Comparison of ENCODE assay signal across 10 cellular contexts in genomic region chr17:45411348-45412105, GRCh38. TPM values are rescaled to one million over a fixed set of nuclear protein-coding genes. Genes with fewer than 3 reads are reported as not detected.
A peak's percentile ranks its signal among the peaks of the same experiment; 100 is the strongest.
DNase-seq lines count a peak whose midpoint lies in the region; FAIRE-seq and TF ChIP-seq lines count a peak whose summit lies in the region.
"Had no signal": no experiment of that assay in that cellular context is flagged by ENCODE, and none has a peak within 500 bp of the region (broad histone marks: within the 10 kb centered on the region; RNA-seq: fewer than 3 reads in every experiment).

No MANE protein-coding gene starts in this region.

- TF ChIP-seq CTCF in Peyer's patch (IDR thresholded peaks at IDR 0.05): peak in 1 of 6 experiments; percentile 8
- TF ChIP-seq CTCF in prostate gland (IDR thresholded peaks at IDR 0.05): no peak
- no peak for TF ChIP-seq CTCF in osteocyte (IDR thresholded peaks at IDR 0.05)

- no peak overlapping the region for H2AK5ac ChIP-seq in trophoblast cell (ENCODE audit: low read length)

- intact Hi-C loops in prostate gland (cut with DNase I): no loop called here

- no peaks in the 10 kb centered on the region for H3K36me3 Mint-ChIP-seq in osteocyte (ENCODE audit: unreplicated experiment)

- no peak for DNase-seq in GM18507 (ENCODE audit: extremely low spot score, insufficient read length, low read depth)
- DNase-seq in Peyer's patch: peak in 2 of 3 donors; percentile 82 to 84
- DNase-seq in trophoblast cell: peak; percentile 94 to 97
- DNase-seq in NK-92 treated with Interleukin-12 subunit alpha and Interleukin-12 subunit beta, amount 100 ng/mL, for 24 hours (lab: John Stamatoyannopoulos, UW): no peak
- DNase-seq in HuH-7.5 (ENCODE audit: low spot score): no peak
- DNase-seq in prostate gland (ENCODE audit: low spot score): no peak
- no peak for DNase-seq in osteocyte (ENCODE audit: extremely low spot score, unreplicated experiment)
- DNase-seq: NCI-H345 had no signal

- H2AFZ ChIP-seq in trophoblast cell (ENCODE audit: insufficient read depth, low read length, poor library complexity): no peak overlapping the region

- no peak overlapping the region for H3K4ac ChIP-seq in trophoblast cell (ENCODE audit: low read depth, low read length)

- no peak overlapping the region for H3K9ac ChIP-seq in trophoblast cell (ENCODE audit: low read length)
- H3K9ac ChIP-seq: SK-N-SH had no signal

- no peak overlapping the region for H3K4me3 Mint-ChIP-seq in osteocyte (ENCODE audit: unreplicated experiment)

- TF ChIP-seq POLR2A in Peyer's patch (IDR thresholded peaks at IDR 0.05) (peak; percentile 56 to 73), prostate gland (IDR thresholded peaks at IDR 0.05) (no peak)

- H4K12ac ChIP-seq in trophoblast cell (ENCODE audit: low read depth, low read length): no peak overlapping the region

- H3K27ac ChIP-seq in Peyer's patch: peak overlapping the region; percentile 42 to 97 (median 90)
- H3K27ac ChIP-seq in esophagus (ENCODE audit: low read depth in 2 of 2, low read length in 1 of 2): peak overlapping the region; percentile 44 to 87
- no peak overlapping the region for H3K27ac ChIP-seq in trophoblast cell (ENCODE audit: low read depth, low read length)
- H3K27ac ChIP-seq in prostate gland: no peak overlapping the region

- no peak overlapping the region for H3K14ac ChIP-seq in trophoblast cell (ENCODE audit: low read length)

- FAIRE-seq in GM18507 (lab: Jason Lieb, UNC): peak; percentile 49

- H3K9me3 ChIP-seq in Peyer's patch (no peaks in the 10 kb centered on the region), esophagus (ENCODE audit: control insufficient read depth in 2 of 2, insufficient read depth in 1 of 2, low read depth in 1 of 2, low read length in 1 of 2) (no peaks in the 10 kb centered on the region), trophoblast cell (ENCODE audit: insufficient read depth, low read depth, low read length) (no peaks in the 10 kb centered on the region), prostate gland (no peaks in the 10 kb centered on the region)
- H3K9me3 ChIP-seq: SK-N-SH had no signal

- peaks cover 4% of the 10 kb centered on the region for H3K4me1 Mint-ChIP-seq in osteocyte (ENCODE audit: unreplicated experiment)

- H3K36me3 ChIP-seq in Peyer's patch (no peaks in the 10 kb centered on the region), esophagus (ENCODE audit: control insufficient read depth in 2 of 2, insufficient read depth in 2 of 2, low read length in 1 of 2) (peaks cover 0 to 5% of the 10 kb centered on the region in 2 donors), trophoblast cell (ENCODE audit: control insufficient read depth in 1 of 2, insufficient read depth in 2 of 2, low read length in 2 of 2) (no peaks in the 10 kb centered on the region), prostate gland (no peaks in the 10 kb centered on the region)

- H2BK12ac ChIP-seq in trophoblast cell (ENCODE audit: low read length): no peak overlapping the region

- no peaks in the 10 kb centered on the region for H3K27me3 Mint-ChIP-seq in osteocyte (ENCODE audit: unreplicated experiment)

- peak overlapping the region in 1 of 4 donors; percentile 15 for H3K4me3 ChIP-seq in Peyer's patch
- no peak overlapping the region for H3K4me3 ChIP-seq in esophagus (ENCODE audit: low read depth in 1 of 2, low read length in 2 of 2)
- no peak overlapping the region for H3K4me3 ChIP-seq in trophoblast cell (ENCODE audit: low read depth, low read length)
- no peak overlapping the region for H3K4me3 ChIP-seq in prostate gland

- H3K27ac Mint-ChIP-seq in osteocyte (ENCODE audit: unreplicated experiment): no peak overlapping the region

- H4K8ac ChIP-seq in trophoblast cell (ENCODE audit: low read depth, low read length): no peak overlapping the region

- peaks cover 24 to 83% (median 47%) of the 10 kb centered on the region in 4 donors for H3K4me1 ChIP-seq in Peyer's patch
- H3K4me1 ChIP-seq in esophagus (ENCODE audit: control insufficient read depth in 2 of 2, insufficient read depth in 2 of 2, low read length in 1 of 2): peaks cover 14 to 29% of the 10 kb centered on the region in 2 donors
- H3K4me1 ChIP-seq in trophoblast cell (ENCODE audit: control insufficient read depth in 1 of 2, insufficient read depth in 2 of 2, low read length in 2 of 2): peaks cover 15 to 23% of the 10 kb centered on the region in 2 experiments
- H3K4me1 ChIP-seq in prostate gland (replicated peaks): peaks cover 7% of the 10 kb centered on the region

- H3K27me3 ChIP-seq in Peyer's patch: no peaks in the 10 kb centered on the region
- no peaks in the 10 kb centered on the region for H3K27me3 ChIP-seq in esophagus (ENCODE audit: control insufficient read depth in 1 of 2, insufficient read depth in 2 of 2, low read length in 2 of 2)
- H3K27me3 ChIP-seq in trophoblast cell (ENCODE audit: insufficient read depth, low read length): no peaks in the 10 kb centered on the region
- H3K27me3 ChIP-seq in prostate gland (replicated peaks; ENCODE audit: insufficient read depth): no peaks in the 10 kb centered on the region

- H4K91ac ChIP-seq in trophoblast cell (ENCODE audit: low read depth, low read length): no peak overlapping the region

- H2BK120ac ChIP-seq in trophoblast cell (ENCODE audit: insufficient read depth, low read length, poor library complexity): no peak overlapping the region

- H3K9me3 Mint-ChIP-seq in osteocyte (ENCODE audit: unreplicated experiment): no peaks in the 10 kb centered on the region

- H3K23ac ChIP-seq in trophoblast cell (ENCODE audit: low read length): no peak overlapping the region

- WGBS in esophagus, 2 donors: 83 to 87% methylated on average over 5 of the region's 5 CpGs
- no CpG with 5 or more reads among the region's 5 CpGs for WGBS in trophoblast cell (ENCODE audit: extremely low coverage, insufficient coverage, insufficient read length)
- WGBS in prostate gland: 89% methylated on average over 5 of the region's 5 CpGs

- no peaks in the 10 kb centered on the region for H3K79me2 ChIP-seq in trophoblast cell (ENCODE audit: control insufficient read depth, insufficient read depth, low read length, poor library complexity)

- H2BK5ac ChIP-seq in trophoblast cell (ENCODE audit: low read depth, low read length, poor library complexity): no peak overlapping the region

- no peaks in the 10 kb centered on the region for H3K79me1 ChIP-seq in trophoblast cell (ENCODE audit: low read length)

- H3K18ac ChIP-seq in trophoblast cell (ENCODE audit: low read length): no peak overlapping the region

- no peak overlapping the region for H3K4me2 ChIP-seq in trophoblast cell (ENCODE audit: low read length)
- H3K4me2 ChIP-seq: SK-N-SH had no signal

RNA-seq across cellular contexts. Expression of gene ARHGAP27, which starts 21.1 kb away (rescaled TPM):
- 100 to 1,000 TPM; 112 to 385 (median 258) TPM for total RNA-seq in Peyer's patch
- 100 to 1,000 TPM in 1 of 2 donors, 10 to 100 TPM in 1; 100.0 to 211 TPM for polyA plus RNA-seq in esophagus
- polyA plus RNA-seq in trophoblast cell (2013): 12.2 and 13.9 TPM in 2 replicates
- total RNA-seq in prostate gland: 10 to 100 TPM; 37.9 to 39.9 TPM
- 0.99 and 1.6 TPM in 2 replicates for total RNA-seq in osteocyte

Comparison
In these comparisons a context has a peak if more than half of its experiments do, and no peak if none do; other contexts are left out.
1. DNase-seq: peak in Peyer's patch (2 of 3) and trophoblast cell (2 of 2); none in GM18507 (single experiment), NK-92 treated with Interleukin-12 subunit alpha and Interleukin-12 subunit beta, amount 100 ng/mL, for 24 hours (single experiment), HuH-7.5 (single experiment), prostate gland (single experiment) and osteocyte (single experiment).
2. H3K27ac ChIP-seq: peak in Peyer's patch (4 of 4) and esophagus (2 of 2); none in trophoblast cell (single experiment) and prostate gland (0 of 2).
3. RNA of gene ARHGAP27, which starts 21.1 kb away (total RNA-seq): 112 to 385 TPM in Peyer's patch and 37.9 to 39.9 TPM in prostate gland; 0.99 to 1.6 TPM in osteocyte; every median in the first group is over 10 times any median in the second.